29 cellular contexts compared by ENCODE assay signal in the genomic region with DNA sequence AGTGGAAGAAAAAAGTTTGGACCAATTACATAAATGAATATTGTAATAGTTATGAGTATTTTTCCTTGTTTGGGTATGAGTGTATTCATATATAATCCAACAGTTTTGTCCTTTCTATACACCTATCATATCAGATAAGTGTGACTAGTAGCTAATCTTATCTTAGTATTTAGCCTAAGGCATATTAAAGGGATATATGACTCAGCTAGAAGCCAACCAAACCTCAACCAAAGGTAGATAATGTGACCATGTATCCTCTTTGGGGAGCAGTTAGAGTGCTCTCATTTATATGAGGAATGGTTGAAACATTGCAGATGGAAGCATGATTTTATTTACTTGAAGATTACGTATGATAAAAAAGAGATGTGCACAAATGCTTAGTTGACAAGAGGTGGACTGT.
"Had no signal": no experiment of that assay in that cellular context is flagged by ENCODE, and none has a peak within 500 bp of the region (broad histone marks: within the 10 kb centered on the region; RNA-seq: fewer than 3 reads in every experiment).

No MANE protein-coding gene starts in this region.

- H3K27ac Mint-ChIP-seq: dendritic cell treated with granulocyte-macrophage colony-stimulating factor and Interleukin-4, amounts not matched to agents 40 ng/mL and 50 ng/mL, for 4 days; effector memory CD8-positive, alpha-beta T cell; endodermal cell had no signal

- H3K27me3 ChIP-seq: colonic mucosa, dorsolateral prefrontal cortex, esophagus muscularis mucosa, esophagus squamous epithelium, gastrocnemius medialis, gastroesophageal sphincter, heart left ventricle, heart right ventricle, hepatocyte had no signal

- H3K27ac ChIP-seq: colonic mucosa, coronary artery, dorsolateral prefrontal cortex, epithelial cell of prostate, esophagus muscularis mucosa, esophagus squamous epithelium, gastrocnemius medialis, gastroesophageal sphincter, heart left ventricle, heart right ventricle, hepatocyte had no signal

- FAIRE-seq: colon, endometrium, endothelial cell of umbilical vein, frontal cortex had no signal

- H3K9me3 Mint-ChIP-seq: dendritic cell treated with granulocyte-macrophage colony-stimulating factor and Interleukin-4, amounts not matched to agents 40 ng/mL and 50 ng/mL, for 4 days; endodermal cell had no signal

- DNase-seq: colonic mucosa; dermis blood vessel endothelial cell; dorsolateral prefrontal cortex; effector CD4-positive, alpha-beta T cell; effector CD8-positive, alpha-beta T cell; effector memory CD4-positive, alpha-beta T cell; effector memory CD8-positive, alpha-beta T cell; endodermal cell; erythroblast; esophagus squamous epithelium; foreskin fibroblast; foreskin melanocyte; gastrocnemius medialis; glutamatergic neuron; head of caudate nucleus; heart left ventricle; heart right ventricle; hippocampal formation had no signal

- H3K4me3 Mint-ChIP-seq: dendritic cell treated with granulocyte-macrophage colony-stimulating factor and Interleukin-4, amounts not matched to agents 40 ng/mL and 50 ng/mL, for 4 days; effector memory CD8-positive, alpha-beta T cell; endodermal cell had no signal

- H3K79me2 ChIP-seq: hepatocyte had no signal

- H3K9me3 ChIP-seq: colonic mucosa, esophagus muscularis mucosa, esophagus squamous epithelium, gastrocnemius medialis, gastroesophageal sphincter, heart left ventricle had no signal

- H3K27me3 Mint-ChIP-seq: dendritic cell treated with granulocyte-macrophage colony-stimulating factor and Interleukin-4, amounts not matched to agents 40 ng/mL and 50 ng/mL, for 4 days; effector memory CD8-positive, alpha-beta T cell had no signal

- H3K4me3 ChIP-seq: colonic mucosa, coronary artery, dorsolateral prefrontal cortex, esophagus muscularis mucosa, esophagus squamous epithelium, gastrocnemius medialis, gastroesophageal sphincter, heart left ventricle, heart right ventricle, hepatocyte had no signal

- H3K36me3 ChIP-seq: colonic mucosa, esophagus muscularis mucosa, esophagus squamous epithelium, gastrocnemius medialis, gastroesophageal sphincter, heart left ventricle, heart right ventricle had no signal

- H3K4me2 ChIP-seq: hepatocyte had no signal

- H2AFZ ChIP-seq: hepatocyte had no signal

- H3K4me1 ChIP-seq: colonic mucosa, esophagus muscularis mucosa, esophagus squamous epithelium, gastrocnemius medialis, gastroesophageal sphincter, heart left ventricle, heart right ventricle had no signal

- ATAC-seq: effector memory CD8-positive, alpha-beta T cell; esophagus mucosa; gastrocnemius medialis; gastroesophageal sphincter; heart left ventricle; heart right ventricle had no signal
